In genomic region chr12:51374856-51375255, GRCh38 we compare ENCODE assay signal across 17 cellular contexts. TPM values are rescaled to one million over a fixed set of nuclear protein-coding genes. Genes with fewer than 3 reads are reported as not detected.
"Had no signal": no experiment of that assay in that cellular context is flagged by ENCODE, and none has a peak within 500 bp of the region (broad histone marks: within the 10 kb centered on the region; RNA-seq: fewer than 3 reads in every experiment).

No MANE protein-coding gene starts in this region.

- H3K27me3 Mint-ChIP-seq: natural killer cell treated with Interleukin-12 subunit alpha and Interleukin-12 subunit beta and Interleukin-15 and Interleukin-18, amount 100 ng/mL, for 72 hours had no signal

- H3K9me3 ChIP-seq: esophagus muscularis mucosa, psoas muscle, right lobe of liver, thoracic aorta had no signal

- H3K27ac ChIP-seq: esophagus muscularis mucosa, foreskin keratinocyte, psoas muscle, right lobe of liver, thoracic aorta, VCaP had no signal

- H3K4me3 Mint-ChIP-seq: activated naive CD4-positive, alpha-beta T cell treated with anti-CD3 and anti-CD28 coated beads, Interleukin-2, amount 10 ng/mL, durations not matched to agents 7 days and 5 days; activated T-helper 1 cell treated with anti-CD3 and anti-CD28 coated beads, Interleukin-12 subunit alpha, Interleukin-12 subunit beta, Interleukin-2, Interleukin-4 antibody, amounts not matched to agents 30 ng/mL and 10 ng/mL and 1 ng/mL, durations not matched to agents 14 hours and 24 hours and 36 hours; brain; natural killer cell treated with Interleukin-12 subunit alpha and Interleukin-12 subunit beta and Interleukin-15 and Interleukin-18, amount 100 ng/mL, for 72 hours had no signal

- DNase-seq: activated naive CD4-positive, alpha-beta T cell treated with anti-CD3 and anti-CD28 coated beads, Interleukin-2, amount 10 ng/mL, durations not matched to agents 7 days and 5 days; foreskin keratinocyte; left colon; psoas muscle; right lobe of liver; stimulated activated CD4-positive, alpha-beta T cell treated with anti-CD3 and anti-CD28 coated beads, Interleukin-2, amount 100 ng/mL, for 48 hours; stimulated activated naive CD8-positive, alpha-beta T cell treated with anti-CD3 and anti-CD28 coated beads, Interleukin-15, Interleukin-2, amounts not matched to agents 100 U/mL and 50 U/mL, for 24 hours had no signal

- H3K36me3 Mint-ChIP-seq: brain had no signal

- ATAC-seq: foreskin keratinocyte; left colon; natural killer cell treated with Interleukin-12 subunit alpha and Interleukin-12 subunit beta and Interleukin-15 and Interleukin-18, amount 100 ng/mL, for 72 hours; stimulated activated naive CD8-positive, alpha-beta T cell treated with anti-CD3 and anti-CD28 coated beads, Interleukin-15, Interleukin-2, amounts not matched to agents 100 U/mL and 50 U/mL, for 24 hours had no signal

- H3K4me3 ChIP-seq: esophagus muscularis mucosa, lung, psoas muscle, right lobe of liver, thoracic aorta had no signal

- H3K27me3 ChIP-seq: esophagus muscularis mucosa, foreskin keratinocyte, right lobe of liver had no signal

- H3K9me3 Mint-ChIP-seq: activated naive CD4-positive, alpha-beta T cell treated with anti-CD3 and anti-CD28 coated beads, Interleukin-2, amount 10 ng/mL, durations not matched to agents 7 days and 5 days; activated T-helper 1 cell treated with anti-CD3 and anti-CD28 coated beads, Interleukin-12 subunit alpha, Interleukin-12 subunit beta, Interleukin-2, Interleukin-4 antibody, amounts not matched to agents 30 ng/mL and 10 ng/mL and 1 ng/mL, durations not matched to agents 14 hours and 24 hours and 36 hours; natural killer cell treated with Interleukin-12 subunit alpha and Interleukin-12 subunit beta and Interleukin-15 and Interleukin-18, amount 100 ng/mL, for 72 hours had no signal

- H3K27ac Mint-ChIP-seq: activated naive CD4-positive, alpha-beta T cell treated with anti-CD3 and anti-CD28 coated beads, Interleukin-2, amount 10 ng/mL, durations not matched to agents 7 days and 5 days; activated T-helper 1 cell treated with anti-CD3 and anti-CD28 coated beads, Interleukin-12 subunit alpha, Interleukin-12 subunit beta, Interleukin-2, Interleukin-4 antibody, amounts not matched to agents 30 ng/mL and 10 ng/mL and 1 ng/mL, durations not matched to agents 14 hours and 24 hours and 36 hours had no signal

- H3K36me3 ChIP-seq: esophagus muscularis mucosa, right lobe of liver, thoracic aorta had no signal

RNA-seq across cellular contexts. Expression of gene CELA1, which starts 28.4 kb away (rescaled TPM):
- total RNA-seq: activated T-helper 1 cell treated with anti-CD3 and anti-CD28 coated beads, Interleukin-12 subunit alpha, Interleukin-12 subunit beta, Interleukin-2, Interleukin-4 antibody, amounts not matched to agents 30 ng/mL and 10 ng/mL and 1 ng/mL, durations not matched to agents 14 hours and 24 hours and 36 hours; dermis blood vessel endothelial cell; esophagus muscularis mucosa; foreskin keratinocyte; left colon; lung; mononuclear cell; omental fat pad; psoas muscle; right lobe of liver; thoracic aorta had no signal
- polyA plus RNA-seq: foreskin keratinocyte, psoas muscle had no signal

RNA-seq across cellular contexts. Expression of gene BIN2, which starts 50.9 kb away (rescaled TPM):
- total RNA-seq: dermis blood vessel endothelial cell, foreskin keratinocyte had no signal
- polyA plus RNA-seq: foreskin keratinocyte had no signal
